ENCODE assay signal across 18 cellular contexts in genomic region chr5:97489010-97489840, GRCh38.
"Had no signal": no experiment of that assay in that cellular context is flagged by ENCODE, and none has a peak within 500 bp of the region (broad histone marks: within the 10 kb centered on the region; RNA-seq: fewer than 3 reads in every experiment).

No MANE protein-coding gene starts in this region.

- H3K36me3 Mint-ChIP-seq: memory B cell had no signal

- H3K4me3 Mint-ChIP-seq: dendritic cell treated with granulocyte-macrophage colony-stimulating factor and Interleukin-4, amounts not matched to agents 40 ng/mL and 50 ng/mL, for 4 days; endodermal cell; memory B cell; nephron progenitor cell had no signal

- H3K27me3 Mint-ChIP-seq: dendritic cell treated with granulocyte-macrophage colony-stimulating factor and Interleukin-4, amounts not matched to agents 40 ng/mL and 50 ng/mL, for 4 days had no signal

- H3K27ac Mint-ChIP-seq: dendritic cell treated with granulocyte-macrophage colony-stimulating factor and Interleukin-4, amounts not matched to agents 40 ng/mL and 50 ng/mL, for 4 days; endodermal cell; memory B cell; nephron progenitor cell had no signal

- ATAC-seq: esophagus mucosa, gastrocnemius medialis, left ventricle myocardium superior, psoas muscle, right cardiac atrium had no signal

- H3K9me3 Mint-ChIP-seq: dendritic cell treated with granulocyte-macrophage colony-stimulating factor and Interleukin-4, amounts not matched to agents 40 ng/mL and 50 ng/mL, for 4 days; endodermal cell; memory B cell; nephron progenitor cell had no signal

- DNase-seq: colonic mucosa; effector CD8-positive, alpha-beta T cell; endodermal cell; foreskin fibroblast; gastrocnemius medialis; head of caudate nucleus; left ventricle myocardium superior; nephron progenitor cell; occipital lobe; ovary; psoas muscle; right cardiac atrium; sigmoid colon; stimulated activated naive CD4-positive, alpha-beta T cell treated with Interleukin-2 at 50 U/mL for 16 hours; upper lobe of left lung had no signal

- H3K4me1 Mint-ChIP-seq: endodermal cell had no signal
